Comparison of ENCODE assay signal across 23 cellular contexts in the genomic region with DNA sequence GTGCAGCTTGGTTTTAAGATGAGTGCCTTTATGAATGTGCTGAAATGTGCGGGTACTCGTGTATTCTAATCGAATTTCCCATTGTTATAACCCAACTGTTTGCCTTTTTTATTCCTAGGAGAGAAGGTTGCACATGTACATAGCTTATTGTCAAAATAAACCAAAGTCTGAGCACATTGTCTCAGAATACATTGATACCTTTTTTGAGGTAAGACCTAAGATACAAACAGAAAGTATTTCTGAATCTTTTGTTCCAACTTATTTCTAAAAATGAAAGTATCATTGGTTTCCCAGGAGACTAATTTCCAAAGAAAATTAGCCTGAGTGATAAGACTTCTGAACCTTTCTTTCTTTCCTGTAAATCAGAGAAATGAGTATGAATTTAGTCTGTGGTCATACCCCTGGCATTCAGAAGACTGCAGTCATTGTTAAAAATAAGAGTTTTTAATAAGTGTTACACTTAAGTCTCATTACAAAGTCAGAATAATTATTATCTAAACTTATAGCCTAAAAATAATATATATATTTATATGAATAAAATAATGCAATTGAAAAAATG.
"Had no signal": no experiment of that assay in that cellular context is flagged by ENCODE, and none has a peak within 500 bp of the region (broad histone marks: within the 10 kb centered on the region; RNA-seq: fewer than 3 reads in every experiment).

No MANE protein-coding gene starts in this region.

- ATAC-seq: activated CD8-positive, alpha-beta T cell treated with anti-CD3 and anti-CD28 coated beads, Interleukin-2, amount 10 ng/mL, durations not matched to agents 7 days and 5 days; effector memory CD8-positive, alpha-beta T cell; left lung; natural killer cell; right cardiac atrium had no signal

- DNase-seq: activated CD4-positive, alpha-beta T cell treated with anti-CD3 and anti-CD28 coated beads, Interleukin-2, amount 10 ng/mL, durations not matched to agents 7 days and 5 days; activated CD4-positive, CD25-positive, alpha-beta regulatory T cell; activated CD8-positive, alpha-beta T cell treated with anti-CD3 and anti-CD28 coated beads, Interleukin-2, amount 10 ng/mL, durations not matched to agents 7 days and 5 days; activated gamma-delta T cell; activated T-cell treated with anti-CD3 and anti-CD28 coated beads, Interleukin-2, amount 50 U/mL, for 4 hours; effector memory CD8-positive, alpha-beta T cell; hippocampal formation; kidney glomerular epithelial cell; left lung; midbrain; natural killer cell; right cardiac atrium; stimulated activated CD4-positive, alpha-beta T cell treated with anti-CD3 and anti-CD28 coated beads, Interleukin-4, amount 100 ng/mL, for 24 hours; stomach had no signal

- H3K27me3 Mint-ChIP-seq: activated CD4-positive, alpha-beta T cell treated with anti-CD3 and anti-CD28 coated beads, Interleukin-2, amount 10 ng/mL, durations not matched to agents 7 days and 5 days; activated naive CD4-positive, alpha-beta T cell treated with anti-CD3 and anti-CD28 coated beads, Interleukin-2, amount 50 U/mL, for 24 hours; central memory CD8-positive, alpha-beta T cell; effector memory CD8-positive, alpha-beta T cell had no signal

- H3K4me3 Mint-ChIP-seq: activated CD4-positive, alpha-beta T cell treated with anti-CD3 and anti-CD28 coated beads, Interleukin-2, amount 10 ng/mL, durations not matched to agents 7 days and 5 days; activated CD8-positive, alpha-beta T cell treated with anti-CD3 and anti-CD28 coated beads, Interleukin-2, amount 10 ng/mL, durations not matched to agents 7 days and 5 days; activated naive CD4-positive, alpha-beta T cell treated with anti-CD3 and anti-CD28 coated beads, Interleukin-2, amount 50 U/mL, for 24 hours; activated T-cell treated with anti-CD3 and anti-CD28 coated beads, Interleukin-2, amount 50 U/mL, for 4 hours; central memory CD8-positive, alpha-beta T cell; effector memory CD8-positive, alpha-beta T cell; natural killer cell; T-helper 1 cell treated with Interleukin-12 subunit alpha and Interleukin-12 subunit beta and Interleukin-4 antibody, amounts not matched to agents 30 μg/mL and 1 μg/mL, for 36 hours had no signal

- H3K9me3 Mint-ChIP-seq: activated CD4-positive, alpha-beta T cell treated with anti-CD3 and anti-CD28 coated beads, Interleukin-2, amount 10 ng/mL, durations not matched to agents 7 days and 5 days; activated naive CD4-positive, alpha-beta T cell treated with anti-CD3 and anti-CD28 coated beads, Interleukin-2, amount 50 U/mL, for 24 hours; activated T-cell treated with anti-CD3 and anti-CD28 coated beads, Interleukin-2, amount 50 U/mL, for 4 hours; central memory CD8-positive, alpha-beta T cell; effector memory CD8-positive, alpha-beta T cell; natural killer cell; T-helper 1 cell treated with Interleukin-12 subunit alpha and Interleukin-12 subunit beta and Interleukin-4 antibody, amounts not matched to agents 30 μg/mL and 1 μg/mL, for 36 hours had no signal

- H3K27ac ChIP-seq: breast epithelium, esophagus muscularis mucosa, left lung, neutrophil, parathyroid adenoma, stomach, suprapubic skin, tibial nerve had no signal

- H3K4me3 ChIP-seq: breast epithelium, esophagus muscularis mucosa, left lung, stomach, suprapubic skin, tibial nerve had no signal

- H3K27ac Mint-ChIP-seq: activated CD4-positive, alpha-beta T cell treated with anti-CD3 and anti-CD28 coated beads, Interleukin-2, amount 10 ng/mL, durations not matched to agents 7 days and 5 days; activated CD8-positive, alpha-beta T cell treated with anti-CD3 and anti-CD28 coated beads, Interleukin-2, amount 10 ng/mL, durations not matched to agents 7 days and 5 days; activated naive CD4-positive, alpha-beta T cell treated with anti-CD3 and anti-CD28 coated beads, Interleukin-2, amount 50 U/mL, for 24 hours; effector memory CD8-positive, alpha-beta T cell; natural killer cell; T-helper 1 cell treated with Interleukin-12 subunit alpha and Interleukin-12 subunit beta and Interleukin-4 antibody, amounts not matched to agents 30 μg/mL and 1 μg/mL, for 36 hours had no signal

- H3K27me3 ChIP-seq: breast epithelium, esophagus muscularis mucosa, left lung, neutrophil, stomach, suprapubic skin, tibial nerve had no signal

- H3K36me3 Mint-ChIP-seq: activated naive CD4-positive, alpha-beta T cell treated with anti-CD3 and anti-CD28 coated beads, Interleukin-2, amount 50 U/mL, for 24 hours; natural killer cell had no signal

- H3K4me1 Mint-ChIP-seq: activated naive CD4-positive, alpha-beta T cell treated with anti-CD3 and anti-CD28 coated beads, Interleukin-2, amount 50 U/mL, for 24 hours; central memory CD8-positive, alpha-beta T cell; natural killer cell had no signal
